In the genomic region with DNA sequence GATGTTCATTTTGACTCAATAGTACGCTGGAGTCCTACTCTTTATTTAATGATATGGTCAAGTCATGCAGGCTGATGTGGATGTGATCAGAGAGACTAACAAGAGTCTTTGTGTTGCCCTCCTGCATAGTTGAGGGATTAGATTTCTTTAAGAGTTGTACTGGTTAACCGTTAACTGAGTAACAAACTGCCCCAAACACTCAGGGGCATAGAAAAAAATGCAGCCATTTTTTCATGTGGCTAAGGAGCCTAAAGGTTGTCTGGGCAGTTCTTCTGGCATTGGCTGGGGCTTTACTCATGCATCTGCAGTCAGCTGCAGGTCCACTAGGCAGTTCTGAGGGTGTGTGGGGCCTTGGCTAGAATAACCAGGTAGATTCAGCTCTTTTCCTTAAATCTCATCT, we compare ENCODE assay signal across 1 cellular context.
TF ChIP-seq lines count a peak whose summit lies in the region.

No MANE protein-coding gene starts in this region.

TF ChIP-seq in GM12878, 131 proteins besides CTCF, POLR2A, EP300 and RAD21:
- TF ChIP-seq MYC (IDR thresholded peaks at IDR 0.05; ENCODE audit: insufficient read depth, insufficient read length, insufficient replicate concordance, low read length, severe bottlenecking) (no peak), NFYA (IDR thresholded peaks at IDR 0.05; ENCODE audit: borderline replicate concordance, low read depth, low read length) (no peak), RFX5 (IDR thresholded peaks at IDR 0.05; ENCODE audit: low read depth, low read length) (no peak), KAT2A (conservative IDR thresholded peaks at IDR 0.05; ENCODE audit: control insufficient read depth, low read depth, low read length) (no peak), YY1 (IDR thresholded peaks at IDR 0.05; ENCODE audit: low read depth, low read length) (no peak), MTA2 (IDR thresholded peaks at IDR 0.05; ENCODE audit: low read depth) (no peak), HDAC2 (IDR thresholded peaks at IDR 0.05) (no peak), NR2F1 (conservative IDR thresholded peaks at IDR 0.05) (no peak), MXI1 (IDR thresholded peaks at IDR 0.05; ENCODE audit: low read depth, low read length) (no peak), ZBED1 (IDR thresholded peaks at IDR 0.05; ENCODE audit: borderline replicate concordance) (no peak), NFIC (IDR thresholded peaks at IDR 0.05; ENCODE audit: low read depth, low read length) (no peak), TCF12 (IDR thresholded peaks at IDR 0.05; ENCODE audit: low read depth, low read length) (no peak), NR2C1 (IDR thresholded peaks at IDR 0.05) (no peak), PML (IDR thresholded peaks at IDR 0.05; ENCODE audit: low read length) (no peak)
- TF ChIP-seq, protein P1, sequence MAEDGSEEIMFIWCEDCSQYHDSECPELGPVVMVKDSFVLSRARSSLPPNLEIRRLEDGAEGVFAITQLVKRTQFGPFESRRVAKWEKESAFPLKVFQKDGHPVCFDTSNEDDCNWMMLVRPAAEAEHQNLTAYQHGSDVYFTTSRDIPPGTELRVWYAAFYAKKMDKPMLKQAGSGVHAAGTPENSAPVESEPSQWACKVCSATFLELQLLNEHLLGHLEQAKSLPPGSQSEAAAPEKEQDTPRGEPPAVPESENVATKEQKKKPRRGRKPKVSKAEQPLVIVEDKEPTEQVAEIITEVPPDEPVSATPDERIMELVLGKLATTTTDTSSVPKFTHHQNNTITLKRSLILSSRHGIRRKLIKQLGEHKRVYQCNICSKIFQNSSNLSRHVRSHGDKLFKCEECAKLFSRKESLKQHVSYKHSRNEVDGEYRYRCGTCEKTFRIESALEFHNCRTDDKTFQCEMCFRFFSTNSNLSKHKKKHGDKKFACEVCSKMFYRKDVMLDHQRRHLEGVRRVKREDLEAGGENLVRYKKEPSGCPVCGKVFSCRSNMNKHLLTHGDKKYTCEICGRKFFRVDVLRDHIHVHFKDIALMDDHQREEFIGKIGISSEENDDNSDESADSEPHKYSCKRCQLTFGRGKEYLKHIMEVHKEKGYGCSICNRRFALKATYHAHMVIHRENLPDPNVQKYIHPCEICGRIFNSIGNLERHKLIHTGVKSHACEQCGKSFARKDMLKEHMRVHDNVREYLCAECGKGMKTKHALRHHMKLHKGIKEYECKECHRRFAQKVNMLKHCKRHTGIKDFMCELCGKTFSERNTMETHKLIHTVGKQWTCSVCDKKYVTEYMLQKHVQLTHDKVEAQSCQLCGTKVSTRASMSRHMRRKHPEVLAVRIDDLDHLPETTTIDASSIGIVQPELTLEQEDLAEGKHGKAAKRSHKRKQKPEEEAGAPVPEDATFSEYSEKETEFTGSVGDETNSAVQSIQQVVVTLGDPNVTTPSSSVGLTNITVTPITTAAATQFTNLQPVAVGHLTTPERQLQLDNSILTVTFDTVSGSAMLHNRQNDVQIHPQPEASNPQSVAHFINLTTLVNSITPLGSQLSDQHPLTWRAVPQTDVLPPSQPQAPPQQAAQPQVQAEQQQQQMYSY (CRISPR knock-in tag; IDR thresholded peaks at IDR 0.05): no peak
- TF ChIP-seq, protein P2, sequence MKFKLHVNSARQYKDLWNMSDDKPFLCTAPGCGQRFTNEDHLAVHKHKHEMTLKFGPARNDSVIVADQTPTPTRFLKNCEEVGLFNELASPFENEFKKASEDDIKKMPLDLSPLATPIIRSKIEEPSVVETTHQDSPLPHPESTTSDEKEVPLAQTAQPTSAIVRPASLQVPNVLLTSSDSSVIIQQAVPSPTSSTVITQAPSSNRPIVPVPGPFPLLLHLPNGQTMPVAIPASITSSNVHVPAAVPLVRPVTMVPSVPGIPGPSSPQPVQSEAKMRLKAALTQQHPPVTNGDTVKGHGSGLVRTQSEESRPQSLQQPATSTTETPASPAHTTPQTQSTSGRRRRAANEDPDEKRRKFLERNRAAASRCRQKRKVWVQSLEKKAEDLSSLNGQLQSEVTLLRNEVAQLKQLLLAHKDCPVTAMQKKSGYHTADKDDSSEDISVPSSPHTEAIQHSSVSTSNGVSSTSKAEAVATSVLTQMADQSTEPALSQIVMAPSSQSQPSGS (IDR thresholded peaks at IDR 0.05; ENCODE audit: low read length): no peak
- TF ChIP-seq, protein P3, sequence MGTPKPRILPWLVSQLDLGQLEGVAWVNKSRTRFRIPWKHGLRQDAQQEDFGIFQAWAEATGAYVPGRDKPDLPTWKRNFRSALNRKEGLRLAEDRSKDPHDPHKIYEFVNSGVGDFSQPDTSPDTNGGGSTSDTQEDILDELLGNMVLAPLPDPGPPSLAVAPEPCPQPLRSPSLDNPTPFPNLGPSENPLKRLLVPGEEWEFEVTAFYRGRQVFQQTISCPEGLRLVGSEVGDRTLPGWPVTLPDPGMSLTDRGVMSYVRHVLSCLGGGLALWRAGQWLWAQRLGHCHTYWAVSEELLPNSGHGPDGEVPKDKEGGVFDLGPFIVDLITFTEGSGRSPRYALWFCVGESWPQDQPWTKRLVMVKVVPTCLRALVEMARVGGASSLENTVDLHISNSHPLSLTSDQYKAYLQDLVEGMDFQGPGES (IDR thresholded peaks at IDR 0.05): no peak
- TF ChIP-seq, protein P4, sequence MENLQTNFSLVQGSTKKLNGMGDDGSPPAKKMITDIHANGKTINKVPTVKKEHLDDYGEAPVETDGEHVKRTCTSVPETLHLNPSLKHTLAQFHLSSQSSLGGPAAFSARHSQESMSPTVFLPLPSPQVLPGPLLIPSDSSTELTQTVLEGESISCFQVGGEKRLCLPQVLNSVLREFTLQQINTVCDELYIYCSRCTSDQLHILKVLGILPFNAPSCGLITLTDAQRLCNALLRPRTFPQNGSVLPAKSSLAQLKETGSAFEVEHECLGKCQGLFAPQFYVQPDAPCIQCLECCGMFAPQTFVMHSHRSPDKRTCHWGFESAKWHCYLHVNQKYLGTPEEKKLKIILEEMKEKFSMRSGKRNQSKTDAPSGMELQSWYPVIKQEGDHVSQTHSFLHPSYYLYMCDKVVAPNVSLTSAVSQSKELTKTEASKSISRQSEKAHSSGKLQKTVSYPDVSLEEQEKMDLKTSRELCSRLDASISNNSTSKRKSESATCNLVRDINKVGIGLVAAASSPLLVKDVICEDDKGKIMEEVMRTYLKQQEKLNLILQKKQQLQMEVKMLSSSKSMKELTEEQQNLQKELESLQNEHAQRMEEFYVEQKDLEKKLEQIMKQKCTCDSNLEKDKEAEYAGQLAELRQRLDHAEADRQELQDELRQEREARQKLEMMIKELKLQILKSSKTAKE (IDR thresholded peaks at IDR 0.05; ENCODE audit: low read depth, poor library complexity, severe bottlenecking): no peak
- TF ChIP-seq, protein P5, sequence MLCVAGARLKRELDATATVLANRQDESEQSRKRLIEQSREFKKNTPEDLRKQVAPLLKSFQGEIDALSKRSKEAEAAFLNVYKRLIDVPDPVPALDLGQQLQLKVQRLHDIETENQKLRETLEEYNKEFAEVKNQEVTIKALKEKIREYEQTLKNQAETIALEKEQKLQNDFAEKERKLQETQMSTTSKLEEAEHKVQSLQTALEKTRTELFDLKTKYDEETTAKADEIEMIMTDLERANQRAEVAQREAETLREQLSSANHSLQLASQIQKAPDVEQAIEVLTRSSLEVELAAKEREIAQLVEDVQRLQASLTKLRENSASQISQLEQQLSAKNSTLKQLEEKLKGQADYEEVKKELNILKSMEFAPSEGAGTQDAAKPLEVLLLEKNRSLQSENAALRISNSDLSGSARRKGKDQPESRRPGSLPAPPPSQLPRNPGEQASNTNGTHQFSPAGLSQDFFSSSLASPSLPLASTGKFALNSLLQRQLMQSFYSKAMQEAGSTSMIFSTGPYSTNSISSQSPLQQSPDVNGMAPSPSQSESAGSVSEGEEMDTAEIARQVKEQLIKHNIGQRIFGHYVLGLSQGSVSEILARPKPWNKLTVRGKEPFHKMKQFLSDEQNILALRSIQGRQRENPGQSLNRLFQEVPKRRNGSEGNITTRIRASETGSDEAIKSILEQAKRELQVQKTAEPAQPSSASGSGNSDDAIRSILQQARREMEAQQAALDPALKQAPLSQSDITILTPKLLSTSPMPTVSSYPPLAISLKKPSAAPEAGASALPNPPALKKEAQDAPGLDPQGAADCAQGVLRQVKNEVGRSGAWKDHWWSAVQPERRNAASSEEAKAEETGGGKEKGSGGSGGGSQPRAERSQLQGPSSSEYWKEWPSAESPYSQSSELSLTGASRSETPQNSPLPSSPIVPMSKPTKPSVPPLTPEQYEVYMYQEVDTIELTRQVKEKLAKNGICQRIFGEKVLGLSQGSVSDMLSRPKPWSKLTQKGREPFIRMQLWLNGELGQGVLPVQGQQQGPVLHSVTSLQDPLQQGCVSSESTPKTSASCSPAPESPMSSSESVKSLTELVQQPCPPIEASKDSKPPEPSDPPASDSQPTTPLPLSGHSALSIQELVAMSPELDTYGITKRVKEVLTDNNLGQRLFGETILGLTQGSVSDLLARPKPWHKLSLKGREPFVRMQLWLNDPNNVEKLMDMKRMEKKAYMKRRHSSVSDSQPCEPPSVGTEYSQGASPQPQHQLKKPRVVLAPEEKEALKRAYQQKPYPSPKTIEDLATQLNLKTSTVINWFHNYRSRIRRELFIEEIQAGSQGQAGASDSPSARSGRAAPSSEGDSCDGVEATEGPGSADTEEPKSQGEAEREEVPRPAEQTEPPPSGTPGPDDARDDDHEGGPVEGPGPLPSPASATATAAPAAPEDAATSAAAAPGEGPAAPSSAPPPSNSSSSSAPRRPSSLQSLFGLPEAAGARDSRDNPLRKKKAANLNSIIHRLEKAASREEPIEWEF (IDR thresholded peaks at IDR 0.05; ENCODE audit: insufficient replicate concordance, low read depth, low read length): no peak
- TF ChIP-seq, protein P6, sequence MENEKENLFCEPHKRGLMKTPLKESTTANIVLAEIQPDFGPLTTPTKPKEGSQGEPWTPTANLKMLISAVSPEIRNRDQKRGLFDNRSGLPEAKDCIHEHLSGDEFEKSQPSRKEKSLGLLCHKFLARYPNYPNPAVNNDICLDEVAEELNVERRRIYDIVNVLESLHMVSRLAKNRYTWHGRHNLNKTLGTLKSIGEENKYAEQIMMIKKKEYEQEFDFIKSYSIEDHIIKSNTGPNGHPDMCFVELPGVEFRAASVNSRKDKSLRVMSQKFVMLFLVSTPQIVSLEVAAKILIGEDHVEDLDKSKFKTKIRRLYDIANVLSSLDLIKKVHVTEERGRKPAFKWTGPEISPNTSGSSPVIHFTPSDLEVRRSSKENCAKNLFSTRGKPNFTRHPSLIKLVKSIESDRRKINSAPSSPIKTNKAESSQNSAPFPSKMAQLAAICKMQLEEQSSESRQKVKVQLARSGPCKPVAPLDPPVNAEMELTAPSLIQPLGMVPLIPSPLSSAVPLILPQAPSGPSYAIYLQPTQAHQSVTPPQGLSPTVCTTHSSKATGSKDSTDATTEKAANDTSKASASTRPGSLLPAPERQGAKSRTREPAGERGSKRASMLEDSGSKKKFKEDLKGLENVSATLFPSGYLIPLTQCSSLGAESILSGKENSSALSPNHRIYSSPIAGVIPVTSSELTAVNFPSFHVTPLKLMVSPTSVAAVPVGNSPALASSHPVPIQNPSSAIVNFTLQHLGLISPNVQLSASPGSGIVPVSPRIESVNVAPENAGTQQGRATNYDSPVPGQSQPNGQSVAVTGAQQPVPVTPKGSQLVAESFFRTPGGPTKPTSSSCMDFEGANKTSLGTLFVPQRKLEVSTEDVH (IDR thresholded peaks at IDR 0.05; ENCODE audit: low read depth, partially characterized antibody): no peak
